ENCODE assay signal across 1 cellular context in genomic region chr3:141441381-141442365, GRCh38.
A peak's percentile ranks its signal among the peaks of the same experiment; 100 is the strongest.
TF ChIP-seq lines count a peak whose summit lies in the region.

No MANE protein-coding gene starts in this region.

TF ChIP-seq in K562, 482 proteins besides CTCF, POLR2A, EP300 and RAD21 (continued from another document and continues in another):
- no peak for TF ChIP-seq CTCFL (IDR thresholded peaks at IDR 0.05; ENCODE audit: borderline replicate concordance, insufficient read depth, low read depth, low read length, poor library complexity, severe bottlenecking)
- no peak for TF ChIP-seq GATAD2A (IDR thresholded peaks at IDR 0.05)
- no peak for TF ChIP-seq ZNF518B (CRISPR knock-in tag; IDR thresholded peaks at IDR 0.05)
- TF ChIP-seq BRF2 (IDR thresholded peaks at IDR 0.05; ENCODE audit: borderline replicate concordance, insufficient read depth, insufficient read length) = no peak
- no peak for TF ChIP-seq RFX5 (IDR thresholded peaks at IDR 0.05; ENCODE audit: low read depth, low read length)
- TF ChIP-seq ATF4 (CRISPR knock-in tag; IDR thresholded peaks at IDR 0.05) = no peak
- TF ChIP-seq ZNF140 (CRISPR knock-in tag; IDR thresholded peaks at IDR 0.05) = no peak
- TF ChIP-seq SOX6 (IDR thresholded peaks at IDR 0.05) = no peak
- TF ChIP-seq ATF6 (CRISPR knock-in tag; IDR thresholded peaks at IDR 0.05) = no peak
- TF ChIP-seq ZNF644 (tag; IDR thresholded peaks at IDR 0.05; ENCODE audit: low read depth) = no peak
- peak; percentile 47 for TF ChIP-seq EWSR1 (IDR thresholded peaks at IDR 0.05; ENCODE audit: borderline replicate concordance, low read depth, partially characterized antibody)
- no peak for TF ChIP-seq NEUROD1 (IDR thresholded peaks at IDR 0.05; ENCODE audit: borderline replicate concordance, low read depth, low read length, partially characterized antibody)
- no peak for TF ChIP-seq CBX8 (IDR thresholded peaks at IDR 0.05; ENCODE audit: borderline replicate concordance, extremely low read depth, low read depth, low read length, poor library complexity, severe bottlenecking)
- TF ChIP-seq ZNF41 (CRISPR knock-in tag; conservative IDR thresholded peaks at IDR 0.05) = no peak
- TF ChIP-seq ZNF354B (CRISPR knock-in tag; IDR thresholded peaks at IDR 0.05) = no peak
- TF ChIP-seq MAFK (IDR thresholded peaks at IDR 0.05; ENCODE audit: low read length) = peak; percentile 66
- no peak for TF ChIP-seq ZNF699 (CRISPR knock-in tag; IDR thresholded peaks at IDR 0.05; ENCODE audit: insufficient replicate concordance)
- no peak for TF ChIP-seq MXD1 (CRISPR knock-in tag; IDR thresholded peaks at IDR 0.05; ENCODE audit: borderline replicate concordance, poor library complexity, severe bottlenecking)
- TF ChIP-seq SREBF2 (CRISPR knock-in tag; IDR thresholded peaks at IDR 0.05) = no peak
- TF ChIP-seq ARID4B (CRISPR knock-in tag; IDR thresholded peaks at IDR 0.05) = no peak
- TF ChIP-seq PHF20 (IDR thresholded peaks at IDR 0.05; ENCODE audit: partially characterized antibody) = no peak
- TF ChIP-seq IRF9 (tag; IDR thresholded peaks at IDR 0.05) = no peak
- no peak for TF ChIP-seq MLX (CRISPR knock-in tag; conservative IDR thresholded peaks at IDR 0.05)
- TF ChIP-seq SNAPC5 (CRISPR knock-in tag; IDR thresholded peaks at IDR 0.05) = no peak
- TF ChIP-seq PURB (CRISPR knock-in tag; IDR thresholded peaks at IDR 0.05; ENCODE audit: low read depth) = no peak
- TF ChIP-seq RCOR1 (IDR thresholded peaks at IDR 0.05; ENCODE audit: borderline replicate concordance in 1 of 2, low read depth in 2 of 2, low read length in 2 of 2) = 0 out of 4 replicates have a peak, but pooled peaks of 1 of the 2 experiments have one; percentile 5
- TF ChIP-seq SP2 (IDR thresholded peaks at IDR 0.05; ENCODE audit: extremely low read depth, low read depth, low read length, poor library complexity, severe bottlenecking) = no peak
- peak; percentile 39; the same call in 1 of the 2 replicates for TF ChIP-seq ARID1B (IDR thresholded peaks at IDR 0.05)
